21 cellular contexts compared by ENCODE assay signal in the genomic region with DNA sequence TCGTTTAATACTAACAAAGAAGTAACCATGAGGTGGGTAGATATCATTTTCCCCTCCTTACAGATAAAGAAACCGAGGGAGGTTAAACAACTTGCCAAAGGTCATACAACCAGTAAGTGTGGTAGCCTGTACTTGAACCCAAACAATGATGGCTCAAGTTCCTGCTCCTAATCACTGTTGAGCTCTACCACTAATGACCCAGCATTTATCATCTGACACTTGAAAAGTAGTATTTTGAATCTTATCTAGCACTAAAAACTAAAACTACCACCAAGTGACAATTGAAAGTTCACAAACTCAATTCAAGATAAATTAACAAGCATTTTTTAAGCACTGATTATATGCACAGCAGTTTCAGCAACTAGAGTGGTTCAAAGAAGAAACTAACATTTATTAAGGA.
"Had no signal": no experiment of that assay in that cellular context is flagged by ENCODE, and none has a peak within 500 bp of the region (broad histone marks: within the 10 kb centered on the region; RNA-seq: fewer than 3 reads in every experiment).

No MANE protein-coding gene starts in this region.

- H3K9me3 ChIP-seq: ascending aorta, gastroesophageal sphincter, heart right ventricle, neutrophil, pancreas, right lobe of liver, tibial artery had no signal

- FAIRE-seq: pancreas, small intestine, TTC549 had no signal

- ATAC-seq: activated CD8-positive, alpha-beta memory T cell treated with anti-CD3 and anti-CD28 coated beads, Interleukin-2, amount 10 ng/mL, durations not matched to agents 7 days and 5 days; gastroesophageal sphincter; heart right ventricle; naive thymus-derived CD8-positive, alpha-beta T cell; pancreas had no signal

- H3K27me3 ChIP-seq: ascending aorta, gastroesophageal sphincter, heart right ventricle, neutrophil, pancreas, right lobe of liver, tibial artery had no signal

- H3K27me3 Mint-ChIP-seq: activated CD4-positive, alpha-beta memory T cell treated with anti-CD3 and anti-CD28 coated beads, Interleukin-2, amount 10 ng/mL, durations not matched to agents 7 days and 5 days; activated CD8-positive, alpha-beta memory T cell treated with anti-CD3 and anti-CD28 coated beads, Interleukin-2, amount 10 ng/mL, durations not matched to agents 7 days and 5 days; activated naive CD4-positive, alpha-beta T cell treated with anti-CD3 and anti-CD28 coated beads, Interleukin-2, amount 10 ng/mL, durations not matched to agents 7 days and 5 days; naive thymus-derived CD8-positive, alpha-beta T cell had no signal

- H3K4me3 Mint-ChIP-seq: activated CD4-positive, alpha-beta memory T cell treated with anti-CD3 and anti-CD28 coated beads, Interleukin-2, amount 10 ng/mL, durations not matched to agents 7 days and 5 days; activated CD8-positive, alpha-beta memory T cell treated with anti-CD3 and anti-CD28 coated beads, Interleukin-2, amount 10 ng/mL, durations not matched to agents 7 days and 5 days; activated naive CD4-positive, alpha-beta T cell treated with anti-CD3 and anti-CD28 coated beads, Interleukin-2, amount 10 ng/mL, durations not matched to agents 7 days and 5 days; naive thymus-derived CD8-positive, alpha-beta T cell; T-helper 2 cell treated with Interferon-gamma antibody and Interleukin-4, amounts not matched to agents 5 μg/mL and 100 μg/mL, for 36 hours had no signal

- H3K36me3 ChIP-seq: ascending aorta, gastroesophageal sphincter, heart right ventricle, neutrophil, pancreas, right lobe of liver, tibial artery had no signal

- H3K4me3 ChIP-seq: ascending aorta, gastroesophageal sphincter, heart right ventricle, pancreas, right lobe of liver, tibial artery had no signal

- H3K4me1 ChIP-seq: ascending aorta, gastroesophageal sphincter, pancreas, tibial artery had no signal

- H3K27ac Mint-ChIP-seq: activated CD4-positive, alpha-beta memory T cell treated with anti-CD3 and anti-CD28 coated beads, Interleukin-2, amount 10 ng/mL, durations not matched to agents 7 days and 5 days; activated naive CD4-positive, alpha-beta T cell treated with anti-CD3 and anti-CD28 coated beads, Interleukin-2, amount 10 ng/mL, durations not matched to agents 7 days and 5 days; T-helper 2 cell treated with Interferon-gamma antibody and Interleukin-4, amounts not matched to agents 5 μg/mL and 100 μg/mL, for 36 hours had no signal

- H3K27ac ChIP-seq: ascending aorta, gastroesophageal sphincter, heart right ventricle, neutrophil, pancreas, right lobe of liver, tibial artery had no signal

- DNase-seq: activated CD4-positive, alpha-beta memory T cell treated with anti-CD3 and anti-CD28 coated beads, Interleukin-2, amount 10 ng/mL, durations not matched to agents 7 days and 5 days; activated CD4-positive, alpha-beta T cell treated with anti-CD3 and anti-CD28 coated beads for 48 hours; activated CD4-positive, CD25-positive, alpha-beta regulatory T cell; activated CD8-positive, alpha-beta memory T cell treated with anti-CD3 and anti-CD28 coated beads, Interleukin-2, amount 10 ng/mL, durations not matched to agents 7 days and 5 days; activated naive CD4-positive, alpha-beta T cell treated with anti-CD3 and anti-CD28 coated beads, Interleukin-2, amount 10 ng/mL, durations not matched to agents 7 days and 5 days; cerebellar nuclear complex; cortex of kidney; heart right ventricle; naive thymus-derived CD8-positive, alpha-beta T cell; pancreas; right lobe of liver; small intestine; stimulated activated CD4-positive, alpha-beta T cell treated with anti-CD3 and anti-CD28 coated beads, Interleukin-4, amount 100 ng/mL, for 24 hours; stimulated activated naive CD4-positive, alpha-beta T cell; substantia nigra; tibial artery had no signal

- H3K9me3 Mint-ChIP-seq: activated naive CD4-positive, alpha-beta T cell treated with anti-CD3 and anti-CD28 coated beads, Interleukin-2, amount 10 ng/mL, durations not matched to agents 7 days and 5 days; naive thymus-derived CD8-positive, alpha-beta T cell; T-helper 2 cell treated with Interferon-gamma antibody and Interleukin-4, amounts not matched to agents 5 μg/mL and 100 μg/mL, for 36 hours had no signal
